Comparison of ENCODE assay signal across 19 cellular contexts in the genomic region with DNA sequence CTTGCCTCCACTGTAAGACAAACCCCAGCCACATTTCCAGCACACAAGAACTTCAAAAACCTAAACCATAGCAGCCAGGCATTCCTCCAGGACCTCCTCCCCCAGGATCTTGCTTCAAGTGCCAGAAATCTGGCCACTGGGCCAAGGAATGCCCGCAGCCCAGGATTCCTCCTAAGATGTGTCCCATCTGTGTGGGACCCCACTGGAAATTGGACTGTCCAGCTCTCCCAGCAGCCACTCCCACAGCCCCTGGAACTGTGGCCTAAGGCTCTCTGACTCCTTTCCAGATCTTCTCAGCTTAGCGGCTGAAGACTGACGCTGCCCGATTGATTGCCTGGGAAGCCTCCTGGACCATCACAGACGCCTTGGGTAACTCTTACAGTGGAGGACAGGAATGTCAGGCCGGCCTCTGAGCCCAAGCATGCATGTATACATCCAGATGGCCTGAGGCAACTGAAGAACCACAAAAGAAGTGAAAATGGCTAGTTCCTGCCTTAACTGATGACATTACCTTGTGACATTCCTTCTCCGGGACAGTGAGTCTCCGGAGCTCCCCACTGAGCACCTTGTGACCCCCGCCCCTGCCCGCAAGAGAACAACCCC. TPM values are rescaled to one million over a fixed set of nuclear protein-coding genes. Genes with fewer than 3 reads are reported as not detected.
"Had no signal": no experiment of that assay in that cellular context is flagged by ENCODE, and none has a peak within 500 bp of the region (broad histone marks: within the 10 kb centered on the region; RNA-seq: fewer than 3 reads in every experiment).

No MANE protein-coding gene starts in this region.

RNA-seq across cellular contexts. Expression of gene DMRTB1, which starts 24.7 kb away (rescaled TPM):
- total RNA-seq: activated B cell treated with CpG ODN at 0.5 μM for 24 hours; activated CD8-positive, alpha-beta T cell treated with anti-CD3 and anti-CD28 coated beads for 36 hours; activated T-cell treated with anti-CD3 and anti-CD28 coated beads, Interleukin-2, amount 50 U/mL, for 4 hours; activated T-helper 17 cell treated with anti-CD3 and anti-CD28 coated beads, Interleukin-2, amount 50 U/mL, for 72 hours; adrenal gland; aorta; breast epithelium; cardiac muscle cell; colonic mucosa; dermis microvascular lymphatic vessel endothelial cell; endothelial cell of umbilical vein; esophagus squamous epithelium; fibroblast of lung; fibroblast of villous mesenchyme; gastroesophageal sphincter; glomerular endothelial cell; heart right ventricle; T-helper 2 cell treated with Interferon-gamma antibody and Interleukin-4, amounts not matched to agents 100 ng/mL and 5 ng/mL, for 36 hours had no signal
- polyA plus RNA-seq: adrenal gland, aorta, cardiac muscle cell, endothelial cell of umbilical vein, esophagus, fibroblast of lung, heart right ventricle had no signal
